3 cellular contexts compared by ENCODE assay signal in genomic region chr3:123346726-123347125, GRCh38.
TF ChIP-seq lines count a peak whose summit lies in the region.

No MANE protein-coding gene starts in this region.

TF ChIP-seq in SK-N-SH, 30 proteins besides CTCF, POLR2A, EP300 and RAD21 (continued from another document):
- TF ChIP-seq USF2 (IDR thresholded peaks at IDR 0.05; ENCODE audit: borderline replicate concordance, low read depth, low read length), result no peak
- no peak for TF ChIP-seq RFX5 (IDR thresholded peaks at IDR 0.05; ENCODE audit: low read length)
- TF ChIP-seq PBX3 (IDR thresholded peaks at IDR 0.05), result no peak
- no peak for TF ChIP-seq YY1 (IDR thresholded peaks at IDR 0.05; ENCODE audit: low read depth)

TF ChIP-seq in SK-N-SH treated with all-trans-retinoic acid at 6 μM for 48 hours, 23 proteins besides CTCF, POLR2A, EP300 and RAD21:
- TF ChIP-seq CREB5 (CRISPR knock-in tag; IDR thresholded peaks at IDR 0.05; ENCODE audit: low read depth) (no peak), RARB (CRISPR knock-in tag; IDR thresholded peaks at IDR 0.05) (no peak), TOX (CRISPR knock-in tag; IDR thresholded peaks at IDR 0.05; ENCODE audit: borderline replicate concordance) (no peak), ZFP3 (CRISPR knock-in tag; IDR thresholded peaks at IDR 0.05) (no peak), SNAI2 (CRISPR knock-in tag; IDR thresholded peaks at IDR 0.05) (no peak), PATZ1 (CRISPR knock-in tag; IDR thresholded peaks at IDR 0.05; ENCODE audit: borderline replicate concordance) (no peak), BACH2 (CRISPR knock-in tag; IDR thresholded peaks at IDR 0.05; ENCODE audit: borderline replicate concordance) (no peak), ZNF8 (CRISPR knock-in tag; IDR thresholded peaks at IDR 0.05) (no peak), PPARA (CRISPR knock-in tag; IDR thresholded peaks at IDR 0.05; ENCODE audit: borderline replicate concordance) (no peak), GLIS3 (CRISPR knock-in tag; IDR thresholded peaks at IDR 0.05) (no peak), CSDC2 (CRISPR knock-in tag; IDR thresholded peaks at IDR 0.05) (no peak), POU6F1 (CRISPR knock-in tag; IDR thresholded peaks at IDR 0.05; ENCODE audit: borderline replicate concordance, low read depth) (no peak), CSRNP3 (CRISPR knock-in tag; IDR thresholded peaks at IDR 0.05) (no peak), OSR1 (CRISPR knock-in tag; IDR thresholded peaks at IDR 0.05) (no peak), ZC3H10 (CRISPR knock-in tag; IDR thresholded peaks at IDR 0.05) (no peak), TSHZ2 (CRISPR knock-in tag; IDR thresholded peaks at IDR 0.05) (no peak)
TF ChIP-seq in SK-N-SH treated with all-trans-retinoic acid at 6 μM for 48 hours: peak in this region for 0.

TF ChIP-seq in GM23338, 12 proteins besides CTCF, POLR2A, EP300 and RAD21:
- no peak for TF ChIP-seq REST (IDR thresholded peaks at IDR 0.05; ENCODE audit: unreplicated experiment)
- no peak for TF ChIP-seq ZNF462 (CRISPR knock-in tag; IDR thresholded peaks at IDR 0.05)
- TF ChIP-seq STAT1 (IDR thresholded peaks at IDR 0.05; ENCODE audit: unreplicated experiment), result no peak
- TF ChIP-seq POLR2AphosphoS5 (IDR thresholded peaks at IDR 0.05; ENCODE audit: low read depth), result no peak
- no peak for TF ChIP-seq CREB1 (CRISPR knock-in tag; IDR thresholded peaks at IDR 0.05; ENCODE audit: low read depth)
- TF ChIP-seq JUNB (IDR thresholded peaks at IDR 0.05; ENCODE audit: unreplicated experiment), result no peak
- TF ChIP-seq ZNF331 (CRISPR knock-in tag; IDR thresholded peaks at IDR 0.05; ENCODE audit: low read depth), result no peak
- TF ChIP-seq ETS1 (IDR thresholded peaks at IDR 0.05), result no peak
- no peak for TF ChIP-seq ZNF114 (CRISPR knock-in tag; IDR thresholded peaks at IDR 0.05)
TF ChIP-seq in GM23338: peak in this region for 0.
